In the genomic region with DNA sequence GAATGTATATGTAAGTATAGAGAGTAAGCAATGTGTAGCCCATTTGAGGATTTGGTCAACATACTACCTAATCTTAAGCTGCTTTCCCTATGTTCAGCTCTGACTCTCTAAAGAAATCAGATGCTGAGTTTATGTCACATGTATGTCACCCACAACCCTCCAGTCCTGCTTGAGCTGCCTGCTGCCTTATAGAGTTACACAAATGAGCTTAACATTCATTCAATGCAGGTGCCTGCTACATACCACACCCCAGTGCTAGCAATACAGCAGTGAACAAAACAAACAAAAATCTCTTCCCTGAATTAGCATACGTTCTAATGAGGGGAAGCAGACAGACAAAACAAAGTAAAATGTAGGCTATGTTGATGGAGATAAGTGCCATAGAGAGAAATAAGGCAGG, we compare ENCODE assay signal across 26 cellular contexts.
DNase-seq lines count a peak whose midpoint lies in the region; ATAC-seq lines count a peak whose summit lies in the region.
"Had no signal": no experiment of that assay in that cellular context is flagged by ENCODE, and none has a peak within 500 bp of the region (broad histone marks: within the 10 kb centered on the region; RNA-seq: fewer than 3 reads in every experiment).

No MANE protein-coding gene starts in this region.

- H3K27ac Mint-ChIP-seq in effector memory CD8-positive, alpha-beta T cell = no peak overlapping the region
- H3K27ac Mint-ChIP-seq: mesothelial cell of epicardium, nephron had no signal

- no peaks in the 10 kb centered on the region for H3K36me3 Mint-ChIP-seq in effector memory CD8-positive, alpha-beta T cell (ENCODE audit: insufficient read depth)
- H3K36me3 Mint-ChIP-seq: mesothelial cell of epicardium had no signal

- peak; percentile 41 for ATAC-seq in effector memory CD8-positive, alpha-beta T cell (replicated peaks)
- ATAC-seq in left lobe of liver = no peak
- ATAC-seq: right lobe of liver, SK-N-SH treated with all-trans-retinoic acid at 6 μM for 48 hours had no signal

- H3K9me3 Mint-ChIP-seq in effector memory CD8-positive, alpha-beta T cell = no peaks in the 10 kb centered on the region
- H3K9me3 Mint-ChIP-seq: mesothelial cell of epicardium, nephron had no signal

- peaks cover 0 to 5% of the 10 kb centered on the region in 2 donors for H3K27me3 Mint-ChIP-seq in effector memory CD8-positive, alpha-beta T cell

- peaks cover 5 to 13% of the 10 kb centered on the region in 2 donors for H3K4me1 Mint-ChIP-seq in effector memory CD8-positive, alpha-beta T cell (ENCODE audit: low read depth in 2 of 2)

- in situ Hi-C loops in HAP-1 (cut with MboI; ENCODE audit: low sequenced_read_pairs) = no loop called here

- H3K4me1 ChIP-seq in HAP-1 = peaks cover 29% of the 10 kb centered on the region
- H3K4me1 ChIP-seq: ascending aorta, BE2C, parathyroid adenoma, right lobe of liver, uterus had no signal

- H3K4me3 Mint-ChIP-seq in effector memory CD8-positive, alpha-beta T cell = no peak overlapping the region
- H3K4me3 Mint-ChIP-seq: mesothelial cell of epicardium, nephron had no signal

- H3K27me3 ChIP-seq in HAP-1 (ENCODE audit: low read depth) = no peaks in the 10 kb centered on the region
- H3K27me3 ChIP-seq: ascending aorta, BE2C, esophagus muscularis mucosa, MG63, right lobe of liver, suprapubic skin, uterus had no signal

- H3K36me3 ChIP-seq in HAP-1 (replicated peaks) = no peaks in the 10 kb centered on the region
- H3K36me3 ChIP-seq: ascending aorta, BE2C, esophagus muscularis mucosa, MG63, right lobe of liver, suprapubic skin, uterus had no signal

- H3K9me3 ChIP-seq in HAP-1 = no peaks in the 10 kb centered on the region
- H3K9me3 ChIP-seq: ascending aorta, BE2C, esophagus muscularis mucosa, MG63, right lobe of liver, suprapubic skin, uterus had no signal

- peak; percentile 35 for DNase-seq in DMS153 (lab: John Stamatoyannopoulos, UW)
- no peak for DNase-seq in DMS153 treated with DMSO at 0.1 percent for 48 hours (lab: John Stamatoyannopoulos, UW; ENCODE audit: unreplicated experiment)
- peak; percentile 13 to 36 for DNase-seq in HAP-1 (ENCODE audit: low spot score in 2 of 2)
- peak; percentile 48 for DNase-seq in NCI-H460 (ENCODE audit: extremely low read depth, low read depth)
- DNase-seq in effector memory CD8-positive, alpha-beta T cell = no peak
- DNase-seq in left lobe of liver (ENCODE audit: low spot score) = no peak
- no peak for DNase-seq in activated CD4-positive, alpha-beta T cell treated with anti-CD3 and anti-CD28 coated beads for 48 hours
- DNase-seq in GM19240 (ENCODE audit: insufficient read length, low spot score) = no peak
- DNase-seq: 8988T; activated CD4-positive, alpha-beta T cell treated with anti-CD3 and anti-CD28 coated beads for 1 hour; activated naive CD4-positive, alpha-beta T cell treated with anti-CD3 and anti-CD28 coated beads, Interleukin-2, amount 50 U/mL, for 16 hours; BE2C; IMR-90; NCI-H2029; right lobe of liver; stimulated activated CD4-positive, alpha-beta T cell treated with anti-CD3 and anti-CD28 coated beads, Interleukin-15, amount 100 ng/mL, for 24 hours; T1000; uterus had no signal

- H3K4me3 ChIP-seq in HAP-1 = no peak overlapping the region
- H3K4me3 ChIP-seq: ascending aorta, esophagus muscularis mucosa, MG63, right lobe of liver, suprapubic skin, uterus had no signal

Comparison
In these comparisons a context has a peak if more than half of its experiments do, and no peak if none do; other contexts are left out.
1. DNase-seq: peak in DMS153 (single experiment), HAP-1 (2 of 2) and NCI-H460 (single experiment); none in DMS153 treated with DMSO at 0.1 percent for 48 hours (single experiment), effector memory CD8-positive, alpha-beta T cell (0 of 3), left lobe of liver (single experiment), activated CD4-positive, alpha-beta T cell treated with anti-CD3 and anti-CD28 coated beads for 48 hours (single experiment) and GM19240 (single experiment).